ENCODE assay signal across 16 cellular contexts in the genomic region with DNA sequence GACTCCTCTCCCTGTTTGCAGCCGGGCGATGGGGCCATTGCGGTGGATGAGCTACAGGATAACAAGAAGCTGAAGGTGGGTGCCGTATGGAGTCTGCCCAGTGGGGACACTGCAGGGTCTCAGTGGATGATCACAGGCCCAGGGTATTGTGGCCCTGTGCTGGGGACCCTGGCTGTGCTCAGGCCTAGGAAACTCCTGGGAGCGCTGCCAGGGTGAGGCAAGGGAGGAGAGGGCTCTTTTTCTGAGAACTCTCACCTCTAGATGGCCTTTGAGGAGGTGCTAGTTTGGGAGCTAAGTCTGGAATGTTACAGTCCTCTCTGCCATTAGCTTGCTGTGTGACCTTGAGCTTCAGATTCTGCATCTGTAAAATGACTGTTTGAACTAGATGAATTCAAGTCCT. TPM values are rescaled to one million over a fixed set of nuclear protein-coding genes. Genes with fewer than 3 reads are reported as not detected.
DNase-seq lines count a peak whose midpoint lies in the region; ATAC-seq lines count a peak whose summit lies in the region.
"Had no signal": no experiment of that assay in that cellular context is flagged by ENCODE, and none has a peak within 500 bp of the region (broad histone marks: within the 10 kb centered on the region; RNA-seq: fewer than 3 reads in every experiment).

No MANE protein-coding gene starts in this region.

- no peak overlapping the region for H2BK5ac ChIP-seq in mesenchymal stem cell (ENCODE audit: low read depth, low read length, poor library complexity, severe bottlenecking)

- no peak overlapping the region for H2BK12ac ChIP-seq in mesenchymal stem cell (ENCODE audit: low read length in 2 of 2)

- no peaks in the 10 kb centered on the region for H3K36me3 ChIP-seq in BLaER1
- H3K36me3 ChIP-seq in adipocyte (ENCODE audit: control insufficient read depth, insufficient read depth, low read length, severe bottlenecking) = no peaks in the 10 kb centered on the region
- peaks cover 0 to 3% of the 10 kb centered on the region in 2 experiments for H3K36me3 ChIP-seq in mesenchymal stem cell (ENCODE audit: control insufficient read depth in 1 of 2, insufficient read depth in 2 of 2, low read depth in 1 of 2, low read length in 2 of 2)
- H3K36me3 ChIP-seq: adrenal gland, HAP-1, uterus had no signal

- no peak overlapping the region for H2AFZ ChIP-seq in mesenchymal stem cell (ENCODE audit: low read depth, low read length)

- DNase-seq in adipocyte (ENCODE audit: low read depth) (no peak), mesenchymal stem cell (no peak), NCI-H1092 (lab: John Stamatoyannopoulos, UW) (no peak)
- DNase-seq in activated CD4-positive, CD25-positive, alpha-beta regulatory T cell treated with anti-CD3 and anti-CD28 coated beads, Interleukin-2, amount 50 U/mL, for 72 hours = no peak
- DNase-seq: activated B cell treated with CpG ODN at 0.5 μM for 24 hours, left cardiac atrium, NCI-H510A had no signal

- peaks cover 2% of the 10 kb centered on the region for H3K27me3 Mint-ChIP-seq in IgD-negative memory B cell
- H3K27me3 Mint-ChIP-seq: activated B cell treated with CpG ODN at 0.5 μM for 24 hours; activated CD8-positive, alpha-beta T cell treated with anti-CD3 and anti-CD28 coated beads for 36 hours had no signal

- no peak overlapping the region for H3K18ac ChIP-seq in mesenchymal stem cell (ENCODE audit: low read depth in 1 of 2, low read length in 2 of 2)

- H3K79me1 ChIP-seq in mesenchymal stem cell (replicated peaks; ENCODE audit: low read length, poor library complexity, severe bottlenecking) = no peaks in the 10 kb centered on the region

- peak overlapping the region in 1 of 2 experiments; percentile 14 for H3K14ac ChIP-seq in mesenchymal stem cell (ENCODE audit: low read length in 2 of 2)

- H4K20me1 ChIP-seq in BLaER1 = no peaks in the 10 kb centered on the region

- H2AK5ac ChIP-seq in mesenchymal stem cell (ENCODE audit: low read length, severe bottlenecking) = no peak overlapping the region

- H2BK120ac ChIP-seq in mesenchymal stem cell (ENCODE audit: low read depth, low read length) = no peak overlapping the region

- H3K4me1 ChIP-seq in BLaER1 (peaks cover 15% of the 10 kb centered on the region; the same call in 1 of the 2 replicates), adipocyte (ENCODE audit: control insufficient read depth, insufficient read depth, low read length) (peaks cover 15% of the 10 kb centered on the region), mesenchymal stem cell (ENCODE audit: control insufficient read depth, insufficient read depth, low read depth, low read length) (peaks cover 8% of the 10 kb centered on the region)
- H3K4me1 ChIP-seq: HAP-1 had no signal

- H3K27me3 ChIP-seq in BLaER1 (no peaks in the 10 kb centered on the region), adipocyte (replicated peaks; ENCODE audit: control insufficient read depth, insufficient read depth, low read length) (no peaks in the 10 kb centered on the region), mesenchymal stem cell (ENCODE audit: control insufficient read depth in 1 of 2, insufficient read depth in 1 of 2, low read length in 2 of 2) (no peaks in the 10 kb centered on the region)
- H3K27me3 ChIP-seq: adrenal gland, uterus had no signal

- H3K4me3 ChIP-seq in BLaER1 = no peak overlapping the region
- peak overlapping the region; percentile 21 for H3K4me3 ChIP-seq in adipocyte (ENCODE audit: low read length)
- H3K4me3 ChIP-seq in mesenchymal stem cell (ENCODE audit: insufficient read depth in 1 of 2, low read depth in 1 of 2, low read length in 2 of 2) = no peak overlapping the region
- H3K4me3 ChIP-seq: HAP-1, uterus had no signal

- H3K27ac Mint-ChIP-seq in IgD-negative memory B cell = peak overlapping the region in 2 of 3 donors; percentile 3 to 89
- H3K27ac Mint-ChIP-seq: activated B cell treated with CpG ODN at 0.5 μM for 24 hours; activated CD8-positive, alpha-beta T cell treated with anti-CD3 and anti-CD28 coated beads for 36 hours had no signal

- H3K27ac ChIP-seq in BLaER1 = no peak overlapping the region
- no peak overlapping the region for H3K27ac ChIP-seq in mesenchymal stem cell (ENCODE audit: low read length, poor library complexity, severe bottlenecking)
- H3K27ac ChIP-seq: adrenal gland, uterus had no signal

- WGBS in mesenchymal stem cell = 86% methylated on average over 5 of the region's 5 CpGs

- no peak overlapping the region for H3K4me3 Mint-ChIP-seq in IgD-negative memory B cell
- H3K4me3 Mint-ChIP-seq: activated B cell treated with CpG ODN at 0.5 μM for 24 hours; activated CD8-positive, alpha-beta T cell treated with anti-CD3 and anti-CD28 coated beads for 36 hours; nephron had no signal

- no peak overlapping the region for H2BK15ac ChIP-seq in mesenchymal stem cell (ENCODE audit: low read depth, poor library complexity, severe bottlenecking)

- no peak overlapping the region for H4K91ac ChIP-seq in mesenchymal stem cell (ENCODE audit: low read length)

- H3K4me1 Mint-ChIP-seq in IgD-negative memory B cell = peaks cover 0 to 12% (median 4%) of the 10 kb centered on the region in 3 donors

- ATAC-seq in GM18907 (IDR thresholded peaks at IDR 0.05; ENCODE audit: unreplicated experiment) = no peak
- ATAC-seq in activated CD4-positive, CD25-positive, alpha-beta regulatory T cell treated with anti-CD3 and anti-CD28 coated beads, Interleukin-2, amount 50 U/mL, for 24 hours = no peak

- no peak overlapping the region for H3K23ac ChIP-seq in mesenchymal stem cell (ENCODE audit: low read length in 2 of 2)

- no peaks in the 10 kb centered on the region for H3K36me3 Mint-ChIP-seq in IgD-negative memory B cell

- H3K9me3 Mint-ChIP-seq in IgD-negative memory B cell = no peaks in the 10 kb centered on the region
- H3K9me3 Mint-ChIP-seq: activated B cell treated with CpG ODN at 0.5 μM for 24 hours; activated CD8-positive, alpha-beta T cell treated with anti-CD3 and anti-CD28 coated beads for 36 hours; nephron had no signal

- no peak overlapping the region for H3K4ac ChIP-seq in mesenchymal stem cell (ENCODE audit: low read depth in 1 of 2, low read length in 2 of 2)

- H3K9ac ChIP-seq in BLaER1 (no peak overlapping the region), adipocyte (ENCODE audit: low read length) (peak overlapping the region; percentile 39), mesenchymal stem cell (ENCODE audit: low read length) (peak overlapping the region; percentile 22)

- H3K4me2 ChIP-seq in BLaER1 (0 out of 2 replicates have a peak overlapping the region, but pooled peaks have one; percentile 15), mesenchymal stem cell (ENCODE audit: low read length, poor library complexity, severe bottlenecking) (no peak overlapping the region)

- H4K8ac ChIP-seq in mesenchymal stem cell (ENCODE audit: low read length) = no peak overlapping the region

- H3K9me3 ChIP-seq in BLaER1 (no peaks in the 10 kb centered on the region), adipocyte (ENCODE audit: control insufficient read depth, low read length) (no peaks in the 10 kb centered on the region), mesenchymal stem cell (ENCODE audit: control insufficient read depth, low read length) (no peaks in the 10 kb centered on the region)
- H3K9me3 ChIP-seq: adrenal gland, HAP-1, uterus had no signal

RNA-seq across cellular contexts. Expression of gene SLC24A1, which starts 16.4 kb away (rescaled TPM):
- polyA plus RNA-seq in IgD-negative memory B cell = 2.0 TPM
- polyA plus RNA-seq in mesenchymal stem cell (2013, experiment 1 of 2) = 6.1 TPM
- polyA plus RNA-seq in mesenchymal stem cell (2013, experiment 2 of 2) = 5.1 TPM

RNA-seq across cellular contexts. Expression of gene INTS14, which starts 27.2 kb away (rescaled TPM):
- 24.3 TPM for polyA plus RNA-seq in IgD-negative memory B cell
- polyA plus RNA-seq in mesenchymal stem cell (2013, experiment 1 of 2) = 22.2 TPM
- polyA plus RNA-seq in mesenchymal stem cell (2013, experiment 2 of 2) = 22.1 TPM
